Comparison of ENCODE assay signal across 8 cellular contexts in genomic region chr10:43076311-43076875, GRCh38. TPM values are rescaled to one million over a fixed set of nuclear protein-coding genes. Genes with fewer than 3 reads are reported as not detected.
DNase-seq lines count a peak whose midpoint lies in the region; ATAC-seq and TF ChIP-seq lines count a peak whose summit lies in the region.

No MANE protein-coding gene starts in this region.

- no peak overlapping the region for H3K27ac Mint-ChIP-seq in activated CD4-positive, alpha-beta T cell treated with anti-CD3 and anti-CD28 coated beads for 36 hours
- no peak overlapping the region for H3K27ac Mint-ChIP-seq in WTC11
- H3K27ac Mint-ChIP-seq in stimulated activated memory B cell treated with anti-CD40 and anti-IgM and Interleukin-4, amounts not matched to agents 10 μg/mL and 1 μg/mL and 100 μg/mL, for 72 hours, result no peak overlapping the region

- peaks cover 29% of the 10 kb centered on the region for H3K27me3 Mint-ChIP-seq in activated CD4-positive, alpha-beta T cell treated with anti-CD3 and anti-CD28 coated beads for 36 hours
- H3K27me3 Mint-ChIP-seq in WTC11 (ENCODE audit: low read depth), result peaks cover 35% of the 10 kb centered on the region
- peaks cover 63% of the 10 kb centered on the region for H3K27me3 Mint-ChIP-seq in stimulated activated memory B cell treated with anti-CD40 and anti-IgM and Interleukin-4, amounts not matched to agents 10 μg/mL and 1 μg/mL and 100 μg/mL, for 72 hours

- intact Hi-C loops in activated CD4-positive, alpha-beta T cell treated with anti-CD3 and anti-CD28 coated beads for 36 hours (cut with DNase I, micrococcal nuclease), result loop anchor here in 1 of 2 experiments (2.0 kb wide), 1 partner anchor 28 kb away; no protein-coding TSS in a partner anchor

- H3K4me3 Mint-ChIP-seq in activated CD4-positive, alpha-beta T cell treated with anti-CD3 and anti-CD28 coated beads for 36 hours, result peak overlapping the region; percentile 30
- peak overlapping the region; percentile 64 for H3K4me3 Mint-ChIP-seq in WTC11
- peak overlapping the region; percentile 36 for H3K4me3 Mint-ChIP-seq in stimulated activated memory B cell treated with anti-CD40 and anti-IgM and Interleukin-4, amounts not matched to agents 10 μg/mL and 1 μg/mL and 100 μg/mL, for 72 hours

- H3K9me3 Mint-ChIP-seq in activated CD4-positive, alpha-beta T cell treated with anti-CD3 and anti-CD28 coated beads for 36 hours (ENCODE audit: low read depth), result no peaks in the 10 kb centered on the region
- H3K9me3 Mint-ChIP-seq in WTC11, result no peaks in the 10 kb centered on the region
- H3K9me3 Mint-ChIP-seq in stimulated activated memory B cell treated with anti-CD40 and anti-IgM and Interleukin-4, amounts not matched to agents 10 μg/mL and 1 μg/mL and 100 μg/mL, for 72 hours, result no peaks in the 10 kb centered on the region

- peaks cover 5% of the 10 kb centered on the region for H3K9me3 ChIP-seq in iPS-18c (ENCODE audit: control insufficient read depth, insufficient read depth, low read length)

- H3K4me1 Mint-ChIP-seq in activated CD4-positive, alpha-beta T cell treated with anti-CD3 and anti-CD28 coated beads for 36 hours, result peaks cover 7% of the 10 kb centered on the region
- H3K4me1 Mint-ChIP-seq in WTC11, result peaks cover 14% of the 10 kb centered on the region
- peaks cover 14% of the 10 kb centered on the region for H3K4me1 Mint-ChIP-seq in stimulated activated memory B cell treated with anti-CD40 and anti-IgM and Interleukin-4, amounts not matched to agents 10 μg/mL and 1 μg/mL and 100 μg/mL, for 72 hours

- no peaks in the 10 kb centered on the region for H3K36me3 Mint-ChIP-seq in activated CD4-positive, alpha-beta T cell treated with anti-CD3 and anti-CD28 coated beads for 36 hours (ENCODE audit: low read depth)
- H3K36me3 Mint-ChIP-seq in WTC11, result no peaks in the 10 kb centered on the region
- H3K36me3 Mint-ChIP-seq in stimulated activated memory B cell treated with anti-CD40 and anti-IgM and Interleukin-4, amounts not matched to agents 10 μg/mL and 1 μg/mL and 100 μg/mL, for 72 hours, result no peaks in the 10 kb centered on the region

- peak; percentile 17 for DNase-seq in activated CD4-positive, alpha-beta T cell treated with anti-CD3 and anti-CD28 coated beads for 36 hours
- no peak for DNase-seq in activated CD4-positive, alpha-beta T cell treated with anti-CD3 and anti-CD28 coated beads, Interleukin-2, amount 50 U/mL, for 1 hour
- peak; percentile 61 for DNase-seq in WTC11 (ENCODE audit: low spot score)
- DNase-seq in NCI-H526 (lab: John Stamatoyannopoulos, UW), result no peak

- CTCF ChIA-PET in activated CD4-positive, alpha-beta T cell treated with anti-CD3 and anti-CD28 coated beads for 36 hours (lab: Charles Lee), result no interaction called here
- CTCF ChIA-PET in WTC11 (lab: Charles Lee), result interaction anchor here (0.7 to 3.0 kb wide), 20 partner anchors 11 to 241 kb away, joined by 3 to 29 read pairs (median 4); no protein-coding TSS in a partner anchor

- ATAC-seq in activated CD4-positive, alpha-beta T cell treated with anti-CD3 and anti-CD28 coated beads for 36 hours, result peak; percentile 25
- ATAC-seq in WTC11, result peak; percentile 23
- ATAC-seq in stimulated activated memory B cell treated with anti-CD40 and anti-IgM and Interleukin-4, amounts not matched to agents 10 μg/mL and 1 μg/mL and 100 μg/mL, for 72 hours, result peak; percentile 2
- ATAC-seq in HG03196 (IDR thresholded peaks at IDR 0.05; ENCODE audit: unreplicated experiment), result no peak
- ATAC-seq in GM18519 (IDR thresholded peaks at IDR 0.05; ENCODE audit: low FRiP score, unreplicated experiment), result no peak

- POLR2A ChIA-PET in activated CD4-positive, alpha-beta T cell treated with anti-CD3 and anti-CD28 coated beads for 36 hours (lab: Charles Lee), result no interaction called here
- POLR2A ChIA-PET in WTC11 (lab: Charles Lee), result no interaction called here

- no peak for TF ChIP-seq CTCF in WTC11 (IDR thresholded peaks at IDR 0.05)

- H3K4me3 ChIP-seq in iPS-18c (ENCODE audit: insufficient read depth, low read depth, low read length), result peak overlapping the region; percentile 65; the same call in 1 of the 2 replicates

TF ChIP-seq in WTC11, 78 proteins besides CTCF, POLR2A, EP300 and RAD21:
- TF ChIP-seq ZNF423 (CRISPR knock-in tag; IDR thresholded peaks at IDR 0.05), result 0 out of 2 replicates have a peak, but pooled peaks have one; percentile 14
- no peak for TF ChIP-seq E2F4 (CRISPR knock-in tag; IDR thresholded peaks at IDR 0.05; ENCODE audit: borderline replicate concordance, low read depth)
TF ChIP-seq in WTC11: peak in this region for 1.

RNA-seq across cellular contexts. Expression of gene RET, which starts 0.5 kb away (rescaled TPM):
- under 1 TPM; 0.19 to 0.32 TPM for total RNA-seq in activated CD4-positive, alpha-beta T cell treated with anti-CD3 and anti-CD28 coated beads for 36 hours
- total RNA-seq in WTC11 (2021), result 17.8 to 21.4 TPM (median 19.3 TPM) in 3 replicates

Comparison
In these comparisons a context has a peak if more than half of its experiments do, and no peak if none do; other contexts are left out.
1. DNase-seq: peak in activated CD4-positive, alpha-beta T cell treated with anti-CD3 and anti-CD28 coated beads for 36 hours (single experiment) and WTC11 (single experiment); none in activated CD4-positive, alpha-beta T cell treated with anti-CD3 and anti-CD28 coated beads, Interleukin-2, amount 50 U/mL, for 1 hour (single experiment) and NCI-H526 (0 of 2).
2. ATAC-seq: peak in activated CD4-positive, alpha-beta T cell treated with anti-CD3 and anti-CD28 coated beads for 36 hours (single experiment), WTC11 (single experiment) and stimulated activated memory B cell treated with anti-CD40 and anti-IgM and Interleukin-4, amounts not matched to agents 10 μg/mL and 1 μg/mL and 100 μg/mL, for 72 hours (single experiment); none in HG03196 (single experiment) and GM18519 (single experiment).
3. RNA of gene RET, which starts 0.5 kb away (total RNA-seq): 17.8 to 21.4 TPM in WTC11; 0.19 to 0.32 TPM in activated CD4-positive, alpha-beta T cell treated with anti-CD3 and anti-CD28 coated beads for 36 hours; every median in the first group is over 10 times any median in the second.
4. Peak in every context shown above with its lines, with median percentiles within 50 percentile points of each other: H3K4me3 Mint-ChIP-seq.